18 cellular contexts compared by ENCODE assay signal in the genomic region with DNA sequence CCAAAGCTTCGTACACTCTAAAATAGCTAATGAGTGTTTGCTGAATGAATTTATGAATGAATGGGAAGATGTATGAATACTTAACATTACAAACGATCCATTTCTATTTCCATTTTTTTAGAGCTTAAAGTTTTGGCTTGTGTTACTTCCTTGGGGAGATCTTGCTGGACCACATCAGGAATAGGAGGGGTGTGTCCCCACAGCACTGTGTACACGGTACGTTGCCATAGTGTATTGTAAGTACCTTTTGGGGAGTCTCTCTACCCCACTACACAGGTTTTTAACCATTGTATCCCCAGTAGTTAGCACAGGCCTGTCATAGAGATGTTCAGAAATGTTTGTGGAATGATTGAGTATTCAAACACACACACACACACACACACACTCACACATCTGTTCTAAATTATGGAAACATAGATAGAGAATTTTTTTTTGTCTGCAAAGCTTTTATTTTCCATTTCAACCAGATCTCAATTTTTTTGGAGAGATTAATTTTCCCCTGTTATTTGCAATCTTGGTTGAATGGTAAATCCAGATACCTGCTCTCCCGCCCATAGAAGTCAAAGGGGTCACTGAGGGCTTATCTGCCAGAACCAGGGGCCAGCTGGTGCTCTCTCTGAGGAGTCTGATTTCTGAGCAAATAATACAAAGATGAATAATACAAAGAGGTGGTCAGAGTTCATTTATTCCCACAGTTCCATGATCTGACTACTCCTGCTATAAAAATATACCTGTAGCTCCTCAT.
"Had no signal": no experiment of that assay in that cellular context is flagged by ENCODE, and none has a peak within 500 bp of the region (broad histone marks: within the 10 kb centered on the region; RNA-seq: fewer than 3 reads in every experiment).

No MANE protein-coding gene starts in this region.

- H3K36me3 ChIP-seq: esophagus squamous epithelium, neutrophil, sigmoid colon, tibial nerve, upper lobe of right lung had no signal

- H3K27me3 ChIP-seq: esophagus squamous epithelium, foreskin keratinocyte, hepatocyte, neutrophil, sigmoid colon, testis, tibial nerve, upper lobe of right lung had no signal

- DNase-seq: effector memory CD8-positive, alpha-beta T cell; esophagus squamous epithelium; foreskin keratinocyte; kidney; left colon; naive thymus-derived CD4-positive, alpha-beta T cell; sigmoid colon; stimulated activated CD4-positive, alpha-beta T cell treated with anti-CD3 and anti-CD28 coated beads, Interleukin-2, amount 100 ng/mL, for 24 hours; stimulated activated CD4-positive, alpha-beta T cell treated with anti-CD3 and anti-CD28 coated beads, Interleukin-4, amount 100 ng/mL, for 4 hours; stimulated activated naive B cell treated with anti-CD40 and anti-IgM and Interleukin-4, amounts not matched to agents 10 μg/mL and 1 μg/mL and 100 μg/mL, for 72 hours; stimulated activated naive CD8-positive, alpha-beta T cell treated with anti-CD3 and anti-CD28 coated beads, Interleukin-15, amount 100 ng/mL, for 72 hours; testis; upper lobe of right lung had no signal

- H3K4me1 ChIP-seq: esophagus squamous epithelium, foreskin keratinocyte, sigmoid colon, testis, upper lobe of right lung had no signal

- H3K9me3 ChIP-seq: esophagus squamous epithelium, neutrophil, sigmoid colon, testis, tibial nerve, upper lobe of right lung had no signal

- H2AFZ ChIP-seq: hepatocyte had no signal

- H3K27ac ChIP-seq: epithelial cell of prostate, esophagus squamous epithelium, foreskin keratinocyte, hepatocyte, neutrophil, sigmoid colon, skin epidermis, testis, tibial nerve, upper lobe of right lung had no signal

- H3K79me2 ChIP-seq: hepatocyte had no signal

- H3K4me3 ChIP-seq: esophagus squamous epithelium, hepatocyte, sigmoid colon, skin epidermis, testis, tibial nerve, upper lobe of right lung had no signal

- H3K4me2 ChIP-seq: hepatocyte had no signal
